ENCODE assay signal across 14 cellular contexts in the genomic region with DNA sequence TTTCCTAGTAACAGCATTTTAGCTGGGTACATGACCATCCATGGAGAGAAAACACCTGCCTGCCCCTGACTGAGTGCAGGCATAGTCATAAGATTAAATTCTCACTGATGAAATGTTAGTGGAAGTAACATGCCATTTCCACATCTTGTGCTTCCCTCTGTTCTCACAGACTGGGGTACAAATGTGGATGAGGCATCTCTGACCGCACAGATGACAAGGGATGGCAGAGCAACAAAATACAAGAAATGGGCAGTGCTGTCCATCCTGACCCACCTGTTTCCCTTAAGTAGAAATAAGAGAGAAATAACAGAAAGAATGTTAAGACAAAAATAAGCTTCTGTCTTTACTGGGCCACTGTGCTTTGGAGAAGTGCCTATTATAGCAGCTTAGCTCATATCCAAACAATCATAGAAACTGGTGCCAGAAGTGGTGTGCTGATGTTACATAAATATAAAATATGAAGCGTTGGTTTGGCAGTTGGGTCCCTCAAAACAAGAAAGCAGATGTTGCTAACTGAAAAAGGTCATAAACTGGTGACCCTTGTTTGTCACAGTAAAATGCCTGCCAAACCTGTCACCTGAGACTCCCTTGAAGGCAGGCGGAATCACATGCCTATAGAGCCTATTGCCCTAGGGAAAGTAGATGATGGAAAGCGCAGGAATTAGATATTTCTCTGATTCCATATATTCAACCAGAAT. TPM values are rescaled to one million over a fixed set of nuclear protein-coding genes. Genes with fewer than 3 reads are reported as not detected.
A peak's percentile ranks its signal among the peaks of the same experiment; 100 is the strongest.
DNase-seq lines count a peak whose midpoint lies in the region; FAIRE-seq and TF ChIP-seq lines count a peak whose summit lies in the region.
"Had no signal": no experiment of that assay in that cellular context is flagged by ENCODE, and none has a peak within 500 bp of the region (broad histone marks: within the 10 kb centered on the region; RNA-seq: fewer than 3 reads in every experiment).

No MANE protein-coding gene starts in this region.

- dilution Hi-C loops in mammary epithelial cell (cut with HindIII; ENCODE audit: low sequenced_read_pairs), result no loop called here

- H4K20me1 ChIP-seq in mammary epithelial cell (ENCODE audit: insufficient read depth, low read length), result no peaks in the 10 kb centered on the region

- H3K36me3 ChIP-seq in mammary epithelial cell (ENCODE audit: insufficient read depth, low read length), result no peaks in the 10 kb centered on the region
- H3K36me3 ChIP-seq: prostate gland, upper lobe of left lung had no signal

- H3K27ac ChIP-seq in dorsolateral prefrontal cortex (peak overlapping the region in 58 of 59 donors; percentile 3 to 85 (median 72)), mammary epithelial cell (ENCODE audit: insufficient read depth, low read depth, low read length) (no peak overlapping the region)
- H3K27ac ChIP-seq: prostate gland, upper lobe of left lung had no signal

- no peak for TF ChIP-seq POLR2A in GM12891 (IDR thresholded peaks at IDR 0.05; ENCODE audit: low read depth, low read length)

- DNase-seq in GM12891 (ENCODE audit: insufficient read length, low spot score) (no peak), NCI-H446 treated with DMSO at 0.1 percent for 48 hours (lab: John Stamatoyannopoulos, UW) (peak; percentile 34), dorsolateral prefrontal cortex (peak in 1 of 10 donors; percentile 19), midbrain (lab: John Stamatoyannopoulos, UW) (peak; percentile 11), HEK293T (ENCODE audit: extremely low spot score) (no peak), inferior parietal cortex (ENCODE audit: extremely low spot score) (no peak), HT-29 (ENCODE audit: low spot score) (no peak), mammary epithelial cell (no peak)
- DNase-seq: activated CD4-positive, alpha-beta T cell treated with anti-CD3 and anti-CD28 coated beads, Interleukin-2, amount 50 U/mL, for 48 hours; effector CD8-positive, alpha-beta T cell; NCI-H1048; T1000; upper lobe of left lung had no signal

- 63% methylated on average over 4 of the region's 4 CpGs for WGBS in mammary epithelial cell (ENCODE audit: low coverage, missing lambda C conversion rate)

- no peaks in the 10 kb centered on the region for H3K4me1 ChIP-seq in mammary epithelial cell (ENCODE audit: insufficient read depth, low read length)
- H3K4me1 ChIP-seq: prostate gland, upper lobe of left lung had no signal

- in situ Hi-C loops in mammary epithelial cell (cut with MboI; ENCODE audit: low sequenced_read_pairs in 2 of 2), result no loop called here

- no peak overlapping the region for H3K4me2 ChIP-seq in mammary epithelial cell (ENCODE audit: insufficient read depth, low read depth, low read length)

- intact Hi-C loops in dorsolateral prefrontal cortex (cut with DNase I), result no loop called here
- intact Hi-C loops in mammary epithelial cell (cut with micrococcal nuclease), result no loop called here

- H3K4me3 ChIP-seq in dorsolateral prefrontal cortex (no peak overlapping the region), mammary epithelial cell (replicated peaks in 1 of 3; ENCODE audit: insufficient read depth in 1 of 3, low read depth in 2 of 3, low read length in 3 of 3) (no peak overlapping the region)
- H3K4me3 ChIP-seq: prostate gland, upper lobe of left lung had no signal

- H3K79me2 ChIP-seq in mammary epithelial cell (ENCODE audit: insufficient read depth, low read length), result no peaks in the 10 kb centered on the region

- no peak overlapping the region for H2AFZ ChIP-seq in mammary epithelial cell (ENCODE audit: low read depth, low read length)

- POLR2A ChIA-PET in HEK293T (lab: Yijun Ruan, JAX), result no interaction called here

- no peak overlapping the region for H3K9ac ChIP-seq in mammary epithelial cell (ENCODE audit: insufficient read depth, low read length)

- TF ChIP-seq CTCF in dorsolateral prefrontal cortex (IDR thresholded peaks at IDR 0.05 in 54 of 56, conservative IDR thresholded peaks at IDR 0.05 in 2 of 56; ENCODE audit: low read depth in 1 of 56, partially characterized antibody in 56 of 56) (no peak), mammary epithelial cell (conservative IDR thresholded peaks at IDR 0.05 in 1 of 2, IDR thresholded peaks at IDR 0.05 in 1 of 2; ENCODE audit: extremely low read depth in 1 of 2, insufficient read depth in 1 of 2, low read depth in 1 of 2, low read length in 2 of 2) (no peak)

- H3K9me3 ChIP-seq in mammary epithelial cell (replicated peaks; ENCODE audit: insufficient read depth, low read length), result no peaks in the 10 kb centered on the region
- H3K9me3 ChIP-seq: prostate gland, upper lobe of left lung had no signal

- CTCF ChIA-PET in HEK293T (lab: Yijun Ruan, JAX), result no interaction called here
- CTCF ChIA-PET in mammary epithelial cell (lab: Charles Lee; ENCODE audit: low non-redundant PET), result no interaction called here

- peak; percentile 16 for FAIRE-seq in GM12891 (lab: Jason Lieb, UNC)

- H3K27me3 ChIP-seq in dorsolateral prefrontal cortex, result no peaks in the 10 kb centered on the region
- H3K27me3 ChIP-seq in mammary epithelial cell (ENCODE audit: insufficient read depth, low read length), result peaks cover 2% of the 10 kb centered on the region
- H3K27me3 ChIP-seq: upper lobe of left lung had no signal

- no TSS peak for BruUV-seq in mammary epithelial cell (replicated peaks; lab: Mats Ljungman, UMichigan)

TF ChIP-seq in GM12891, 5 proteins besides CTCF, POLR2A, EP300 and RAD21:
- TF ChIP-seq PAX5 (IDR thresholded peaks at IDR 0.05; ENCODE audit: insufficient read depth, low read length, severe bottlenecking), result no peak
- no peak for TF ChIP-seq POLR2AphosphoS5 (IDR thresholded peaks at IDR 0.05; ENCODE audit: low read depth, low read length)
- TF ChIP-seq SPI1 (IDR thresholded peaks at IDR 0.05; ENCODE audit: low read depth, low read length), result no peak
- TF ChIP-seq TAF1 (IDR thresholded peaks at IDR 0.05; ENCODE audit: low read depth, low read length), result no peak
- no peak for TF ChIP-seq POU2F2 (IDR thresholded peaks at IDR 0.05; ENCODE audit: low read depth, low read length)
TF ChIP-seq in GM12891: peak in this region for 0.

TF ChIP-seq in HEK293T, 16 proteins besides CTCF, POLR2A, EP300 and RAD21:
- no peak for TF ChIP-seq FOXK2 (IDR thresholded peaks at IDR 0.05)
- TF ChIP-seq SUZ12 (IDR thresholded peaks at IDR 0.05), result no peak
- TF ChIP-seq HDGF (IDR thresholded peaks at IDR 0.05; ENCODE audit: borderline replicate concordance), result no peak
- no peak for TF ChIP-seq ELF4 (IDR thresholded peaks at IDR 0.05)
- no peak for TF ChIP-seq TARDBP (IDR thresholded peaks at IDR 0.05)
- no peak for TF ChIP-seq L3MBTL2 (conservative IDR thresholded peaks at IDR 0.05)
- no peak for TF ChIP-seq FOXA1 (IDR thresholded peaks at IDR 0.05)
- TF ChIP-seq LEF1 (IDR thresholded peaks at IDR 0.05; ENCODE audit: borderline replicate concordance), result no peak
- TF ChIP-seq ARNT (IDR thresholded peaks at IDR 0.05), result no peak
- TF ChIP-seq, protein P1, sequence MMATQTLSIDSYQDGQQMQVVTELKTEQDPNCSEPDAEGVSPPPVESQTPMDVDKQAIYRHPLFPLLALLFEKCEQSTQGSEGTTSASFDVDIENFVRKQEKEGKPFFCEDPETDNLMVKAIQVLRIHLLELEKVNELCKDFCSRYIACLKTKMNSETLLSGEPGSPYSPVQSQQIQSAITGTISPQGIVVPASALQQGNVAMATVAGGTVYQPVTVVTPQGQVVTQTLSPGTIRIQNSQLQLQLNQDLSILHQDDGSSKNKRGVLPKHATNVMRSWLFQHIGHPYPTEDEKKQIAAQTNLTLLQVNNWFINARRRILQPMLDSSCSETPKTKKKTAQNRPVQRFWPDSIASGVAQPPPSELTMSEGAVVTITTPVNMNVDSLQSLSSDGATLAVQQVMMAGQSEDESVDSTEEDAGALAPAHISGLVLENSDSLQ (IDR thresholded peaks at IDR 0.05), result no peak
- no peak for TF ChIP-seq SP1 (IDR thresholded peaks at IDR 0.05)
- TF ChIP-seq FOXM1 (IDR thresholded peaks at IDR 0.05; ENCODE audit: borderline replicate concordance), result no peak
- TF ChIP-seq CTBP1 (IDR thresholded peaks at IDR 0.05; ENCODE audit: borderline replicate concordance), result no peak
- no peak for TF ChIP-seq NFRKB (IDR thresholded peaks at IDR 0.05)
- TF ChIP-seq ZNF384 (IDR thresholded peaks at IDR 0.05), result no peak
- TF ChIP-seq BHLHE40 (IDR thresholded peaks at IDR 0.05; ENCODE audit: borderline replicate concordance), result no peak

RNA-seq across cellular contexts. Expression of a gene that starts 26.2 kb away (rescaled TPM):
- polyA plus RNA-seq in GM12891 (2012; ENCODE audit: low read depth, missing spikeins), result 25.2 TPM
- 100 to 1,000 TPM in 3 of 120 experiments, 10 to 100 TPM in 117; 49.6 to 107 (median 77.3) TPM for total RNA-seq in dorsolateral prefrontal cortex
- 0.03 TPM in 1 of 2 replicates, not detected in the other for total RNA-seq in HT-29 (2014; rRNA removed; shearing (Covaris generic))
- 1 to 10 TPM in 1 of 2 donors, under 1 TPM in 1; 0.45 to 1.2 TPM for total RNA-seq in mammary epithelial cell
- 0.06 TPM for polyA plus RNA-seq in mammary epithelial cell
- polyA minus RNA-seq in mammary epithelial cell, result not detected

Comparison
In these comparisons a context has a peak if more than half of its experiments do, and no peak if none do; other contexts are left out.
1. DNase-seq: peak in NCI-H446 treated with DMSO at 0.1 percent for 48 hours (single experiment) and midbrain (single experiment); none in GM12891 (single experiment), HEK293T (single experiment), inferior parietal cortex (single experiment), HT-29 (single experiment) and mammary epithelial cell (single experiment).
2. RNA of a gene that starts 26.2 kb away (total RNA-seq): 49.6 to 107 TPM in dorsolateral prefrontal cortex; 0.45 to 1.2 TPM in mammary epithelial cell and 0.03 TPM in HT-29; every median in the first group is over 10 times any median in the second.